ENCODE assay signal across 1 cellular context in the genomic region with DNA sequence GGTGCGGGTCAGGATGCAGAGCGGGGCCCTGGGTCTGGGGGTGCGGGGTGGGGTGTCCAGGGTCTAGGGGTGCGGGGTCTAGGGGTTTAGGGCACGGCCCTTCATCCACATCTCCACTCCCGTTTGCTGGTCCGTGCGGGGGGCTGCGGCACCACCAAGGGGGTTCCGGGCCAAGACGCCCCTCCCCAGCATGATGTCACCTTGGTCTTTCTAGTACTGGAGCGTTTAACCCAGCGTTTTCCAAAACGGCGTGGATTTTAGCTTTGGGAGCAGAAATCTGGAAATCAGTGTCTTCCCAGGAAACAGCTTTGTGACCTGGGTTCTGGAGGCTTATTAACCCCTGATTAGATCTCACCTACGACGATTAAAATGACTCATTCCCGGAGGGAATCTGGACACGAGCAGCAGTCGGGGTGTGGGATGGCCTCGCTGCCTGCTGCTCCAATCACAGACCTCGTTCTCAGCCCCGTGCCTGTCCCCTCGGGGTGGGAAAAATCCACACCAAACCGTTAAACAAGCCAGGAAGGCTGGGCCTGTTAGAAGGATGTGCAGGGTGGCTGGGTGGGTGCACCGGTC.
TF ChIP-seq lines count a peak whose summit lies in the region.

No MANE protein-coding gene starts in this region.

TF ChIP-seq in K562, 482 proteins besides CTCF, POLR2A, EP300 and RAD21 (continued from another document):
- TF ChIP-seq, protein P1, sequence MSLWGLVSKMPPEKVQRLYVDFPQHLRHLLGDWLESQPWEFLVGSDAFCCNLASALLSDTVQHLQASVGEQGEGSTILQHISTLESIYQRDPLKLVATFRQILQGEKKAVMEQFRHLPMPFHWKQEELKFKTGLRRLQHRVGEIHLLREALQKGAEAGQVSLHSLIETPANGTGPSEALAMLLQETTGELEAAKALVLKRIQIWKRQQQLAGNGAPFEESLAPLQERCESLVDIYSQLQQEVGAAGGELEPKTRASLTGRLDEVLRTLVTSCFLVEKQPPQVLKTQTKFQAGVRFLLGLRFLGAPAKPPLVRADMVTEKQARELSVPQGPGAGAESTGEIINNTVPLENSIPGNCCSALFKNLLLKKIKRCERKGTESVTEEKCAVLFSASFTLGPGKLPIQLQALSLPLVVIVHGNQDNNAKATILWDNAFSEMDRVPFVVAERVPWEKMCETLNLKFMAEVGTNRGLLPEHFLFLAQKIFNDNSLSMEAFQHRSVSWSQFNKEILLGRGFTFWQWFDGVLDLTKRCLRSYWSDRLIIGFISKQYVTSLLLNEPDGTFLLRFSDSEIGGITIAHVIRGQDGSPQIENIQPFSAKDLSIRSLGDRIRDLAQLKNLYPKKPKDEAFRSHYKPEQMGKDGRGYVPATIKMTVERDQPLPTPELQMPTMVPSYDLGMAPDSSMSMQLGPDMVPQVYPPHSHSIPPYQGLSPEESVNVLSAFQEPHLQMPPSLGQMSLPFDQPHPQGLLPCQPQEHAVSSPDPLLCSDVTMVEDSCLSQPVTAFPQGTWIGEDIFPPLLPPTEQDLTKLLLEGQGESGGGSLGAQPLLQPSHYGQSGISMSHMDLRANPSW (CRISPR knock-in tag; IDR thresholded peaks at IDR 0.05): no peak
- TF ChIP-seq FOSL1 (tag; conservative IDR thresholded peaks at IDR 0.05) (peak; percentile 56), KLF1 (tag; IDR thresholded peaks at IDR 0.05) (0 out of 2 replicates have a peak, but pooled peaks have one; percentile 37), TARDBP (IDR thresholded peaks at IDR 0.05) (no peak), CBFA2T3 (IDR thresholded peaks at IDR 0.05) (peak; percentile 25; the same call in 1 of the 2 replicates), HNRNPK (IDR thresholded peaks at IDR 0.05; ENCODE audit: low read depth, low read length, poor library complexity, severe bottlenecking) (no peak), PYGO2 (tag; IDR thresholded peaks at IDR 0.05) (no peak), KDM1A (IDR thresholded peaks at IDR 0.05) (peak; percentile 98 to 99), ZBTB7A (IDR thresholded peaks at IDR 0.05; ENCODE audit: borderline replicate concordance, control insufficient read depth, low read depth, low read length) (peak; percentile 52; the same call in 1 of the 2 replicates), HDAC2 (IDR thresholded peaks at IDR 0.05) (peak; percentile 67; the same call in 1 of the 2 replicates), GTF3C2 (IDR thresholded peaks at IDR 0.05; ENCODE audit: borderline replicate concordance, extremely low read depth, insufficient read length) (no peak), CXXC5 (CRISPR knock-in tag; IDR thresholded peaks at IDR 0.05) (peak; percentile 15; the same call in 1 of the 2 replicates), E2F5 (CRISPR knock-in tag; IDR thresholded peaks at IDR 0.05) (no peak), RCOR1 (IDR thresholded peaks at IDR 0.05; ENCODE audit: borderline replicate concordance in 1 of 2, low read depth in 2 of 2, low read length in 2 of 2) (peak in 1 of 2 experiments; percentile 91; a peak in 2 of 4 replicates), JUND (IDR thresholded peaks at IDR 0.05; ENCODE audit: borderline replicate concordance, low read depth, low read length) (peak; percentile 76), JUND (tag; IDR thresholded peaks at IDR 0.05; ENCODE audit: borderline replicate concordance, low read depth, low read length) (0 out of 3 replicates have a peak, but pooled peaks have one; percentile 24)
- TF ChIP-seq, protein P2, sequence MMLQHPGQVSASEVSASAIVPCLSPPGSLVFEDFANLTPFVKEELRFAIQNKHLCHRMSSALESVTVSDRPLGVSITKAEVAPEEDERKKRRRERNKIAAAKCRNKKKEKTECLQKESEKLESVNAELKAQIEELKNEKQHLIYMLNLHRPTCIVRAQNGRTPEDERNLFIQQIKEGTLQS (IDR thresholded peaks at IDR 0.05): peak; percentile 76
- TF ChIP-seq, protein P2 (CRISPR knock-in tag; conservative IDR thresholded peaks at IDR 0.05): no peak
